In genomic region chr9:94153905-94154304, GRCh38 we compare ENCODE assay signal across 1 cellular context.
TF ChIP-seq lines count a peak whose summit lies in the region.

No MANE protein-coding gene starts in this region.

TF ChIP-seq in K562, 482 proteins besides CTCF, POLR2A, EP300 and RAD21 (continued from another document):
- TF ChIP-seq, protein P1, sequence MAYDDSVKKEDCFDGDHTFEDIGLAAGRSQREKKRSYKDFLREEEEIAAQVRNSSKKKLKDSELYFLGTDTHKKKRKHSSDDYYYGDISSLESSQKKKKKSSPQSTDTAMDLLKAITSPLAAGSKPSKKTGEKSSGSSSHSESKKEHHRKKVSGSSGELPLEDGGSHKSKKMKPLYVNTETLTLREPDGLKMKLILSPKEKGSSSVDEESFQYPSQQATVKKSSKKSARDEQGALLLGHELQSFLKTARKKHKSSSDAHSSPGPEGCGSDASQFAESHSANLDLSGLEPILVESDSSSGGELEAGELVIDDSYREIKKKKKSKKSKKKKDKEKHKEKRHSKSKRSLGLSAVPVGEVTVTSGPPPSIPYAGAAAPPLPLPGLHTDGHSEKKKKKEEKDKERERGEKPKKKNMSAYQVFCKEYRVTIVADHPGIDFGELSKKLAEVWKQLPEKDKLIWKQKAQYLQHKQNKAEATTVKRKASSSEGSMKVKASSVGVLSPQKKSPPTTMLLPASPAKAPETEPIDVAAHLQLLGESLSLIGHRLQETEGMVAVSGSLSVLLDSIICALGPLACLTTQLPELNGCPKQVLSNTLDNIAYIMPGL (CRISPR knock-in tag; IDR thresholded peaks at IDR 0.05): no peak
- no peak for TF ChIP-seq TGIF2 (CRISPR knock-in tag; IDR thresholded peaks at IDR 0.05)
- TF ChIP-seq PHB (CRISPR knock-in tag; IDR thresholded peaks at IDR 0.05): no peak
- TF ChIP-seq ZBTB17 (CRISPR knock-in tag; IDR thresholded peaks at IDR 0.05): no peak
- TF ChIP-seq ZBTB43 (CRISPR knock-in tag; IDR thresholded peaks at IDR 0.05): no peak
- no peak for TF ChIP-seq BMI1 (IDR thresholded peaks at IDR 0.05; ENCODE audit: low read length)
- TF ChIP-seq SMAD4 (CRISPR knock-in tag; conservative IDR thresholded peaks at IDR 0.05): no peak
- no peak for TF ChIP-seq CBFA2T3 (IDR thresholded peaks at IDR 0.05)
- no peak for TF ChIP-seq ZNF436 (CRISPR knock-in tag; IDR thresholded peaks at IDR 0.05)
- TF ChIP-seq SIRT6 (IDR thresholded peaks at IDR 0.05; ENCODE audit: low read depth, low read length): no peak
- no peak for TF ChIP-seq IRF2 (CRISPR knock-in tag; IDR thresholded peaks at IDR 0.05)
